ENCODE assay signal across 9 cellular contexts in the genomic region with DNA sequence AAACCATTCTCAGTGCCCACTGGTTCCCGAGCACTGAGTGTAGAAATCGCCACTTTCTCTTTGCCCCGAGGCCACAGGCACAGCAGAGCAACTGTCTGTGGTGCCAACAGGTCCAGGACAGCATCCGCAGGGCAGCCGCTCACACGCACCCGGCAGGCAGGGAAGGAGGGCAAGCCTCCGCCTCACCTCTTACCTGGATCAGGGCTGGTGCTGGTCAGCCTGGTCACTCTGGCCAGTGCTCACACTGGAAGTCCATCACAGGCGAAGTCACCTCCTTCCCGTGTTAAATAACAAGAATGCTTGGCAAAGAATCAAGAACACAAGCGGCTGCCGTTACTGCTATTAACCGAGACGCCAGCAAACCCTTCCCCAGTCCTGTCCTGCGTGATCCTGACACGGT. TPM values are rescaled to one million over a fixed set of nuclear protein-coding genes. Genes with fewer than 3 reads are reported as not detected.
DNase-seq lines count a peak whose midpoint lies in the region; ATAC-seq and TF ChIP-seq lines count a peak whose summit lies in the region.
"Had no signal": no experiment of that assay in that cellular context is flagged by ENCODE, and none has a peak within 500 bp of the region (broad histone marks: within the 10 kb centered on the region; RNA-seq: fewer than 3 reads in every experiment).

No MANE protein-coding gene starts in this region.

- peaks cover 32% of the 10 kb centered on the region for H3K36me3 ChIP-seq in CD4-positive, alpha-beta memory T cell (ENCODE audit: insufficient read depth, low read length)
- H3K36me3 ChIP-seq in MM.1S (replicated peaks; ENCODE audit: insufficient read depth, low read length): peaks cover 12% of the 10 kb centered on the region
- no peaks in the 10 kb centered on the region for H3K36me3 ChIP-seq in uterus

- CTCF ChIA-PET in CD4-positive, alpha-beta memory T cell (lab: Charles Lee; ENCODE audit: partially characterized antibody): no interaction called here

- H3K27me3 ChIP-seq in CD4-positive, alpha-beta memory T cell (ENCODE audit: insufficient read depth, low read length): no peaks in the 10 kb centered on the region
- H3K27me3 ChIP-seq in MM.1S (replicated peaks; ENCODE audit: insufficient read depth, low read length): peaks cover 6% of the 10 kb centered on the region; the same call in 1 of the 2 replicates
- no peaks in the 10 kb centered on the region for H3K27me3 ChIP-seq in uterus

- H3K36me3 Mint-ChIP-seq in CD4-positive, alpha-beta memory T cell: peaks cover 21 to 37% of the 10 kb centered on the region in 2 donors
- H3K36me3 Mint-ChIP-seq in effector memory CD8-positive, alpha-beta T cell (ENCODE audit: insufficient read depth): peaks cover 81% of the 10 kb centered on the region
- peaks cover 22% of the 10 kb centered on the region for H3K36me3 Mint-ChIP-seq in neural crest cell (ENCODE audit: low read depth)

- peaks cover 28% of the 10 kb centered on the region for H3K79me2 ChIP-seq in MM.1S (ENCODE audit: low read length)

- DNase-seq in CD4-positive, alpha-beta memory T cell: peak in 1 of 5 donors; percentile 30
- no peak for DNase-seq in MM.1S
- DNase-seq in effector memory CD8-positive, alpha-beta T cell: no peak
- DNase-seq in neural crest cell (ENCODE audit: low read depth, low spot score): no peak
- no peak for DNase-seq in DMS153 (lab: John Stamatoyannopoulos, UW)
- no peak for DNase-seq in uterus
- DNase-seq in SK-N-DZ (ENCODE audit: low spot score): no peak

- no peaks in the 10 kb centered on the region for H3K9me2 ChIP-seq in MM.1S (replicated peaks; ENCODE audit: insufficient read depth, low read length)

- no peaks in the 10 kb centered on the region for H3K9me3 ChIP-seq in CD4-positive, alpha-beta memory T cell (ENCODE audit: control insufficient read depth in 1 of 2, low read length in 2 of 2)
- H3K9me3 ChIP-seq in MM.1S (replicated peaks; ENCODE audit: insufficient read depth, low read length) (no peaks in the 10 kb centered on the region), uterus (no peaks in the 10 kb centered on the region)

- TF ChIP-seq CTCF in MM.1S (IDR thresholded peaks at IDR 0.05; ENCODE audit: low read length) (no peak), neural crest cell (conservative IDR thresholded peaks at IDR 0.05) (no peak), uterus (IDR thresholded peaks at IDR 0.05) (no peak)

- no peak overlapping the region for H3K9ac ChIP-seq in MM.1S (ENCODE audit: low read length)

- POLR2A ChIA-PET in CD4-positive, alpha-beta memory T cell (lab: Charles Lee; ENCODE audit: partially characterized antibody): interaction anchor here (0.7 to 3.2 kb wide), 5 partner anchors 7 to 242 kb away, joined by 3 to 17 read pairs (median 14); a partner anchor contains a TSS

- H3K27ac Mint-ChIP-seq in CD4-positive, alpha-beta memory T cell: peak overlapping the region in 6 of 7 donors; percentile 88 to 98 (median 94)
- peak overlapping the region; percentile 97 to 98 for H3K27ac Mint-ChIP-seq in effector memory CD8-positive, alpha-beta T cell
- H3K27ac Mint-ChIP-seq in neural crest cell (ENCODE audit: unreplicated experiment): no peak overlapping the region

- H3K27me3 Mint-ChIP-seq in CD4-positive, alpha-beta memory T cell: peaks cover 0 to 4% of the 10 kb centered on the region in 2 donors
- no peaks in the 10 kb centered on the region for H3K27me3 Mint-ChIP-seq in effector memory CD8-positive, alpha-beta T cell
- H3K27me3 Mint-ChIP-seq in neural crest cell (ENCODE audit: low read depth): peaks cover 16% of the 10 kb centered on the region

- H3K9me3 Mint-ChIP-seq in CD4-positive, alpha-beta memory T cell: peaks cover 0 to 7% (median 0%) of the 10 kb centered on the region in 8 donors
- H3K9me3 Mint-ChIP-seq in effector memory CD8-positive, alpha-beta T cell: no peaks in the 10 kb centered on the region
- no peaks in the 10 kb centered on the region for H3K9me3 Mint-ChIP-seq in neural crest cell

- H3K4me3 Mint-ChIP-seq in CD4-positive, alpha-beta memory T cell: peak overlapping the region; percentile 89 to 99 (median 95)
- H3K4me3 Mint-ChIP-seq in effector memory CD8-positive, alpha-beta T cell: peak overlapping the region; percentile 95 to 97
- peak overlapping the region; percentile 98 for H3K4me3 Mint-ChIP-seq in neural crest cell

- peak overlapping the region; percentile 89; the same call in 1 of the 2 replicates for H3K4me2 ChIP-seq in MM.1S (ENCODE audit: low read depth, low read length)

- H2AFZ ChIP-seq in MM.1S (ENCODE audit: low read length): no peak overlapping the region

- no peak for TF ChIP-seq POLR2A in uterus (IDR thresholded peaks at IDR 0.05)

- H4K20me1 ChIP-seq in MM.1S (ENCODE audit: insufficient read depth, low read length): peaks cover 37% of the 10 kb centered on the region

- peaks cover 8 to 42% (median 22%) of the 10 kb centered on the region in 4 donors for H3K4me1 Mint-ChIP-seq in CD4-positive, alpha-beta memory T cell
- peaks cover 14 to 24% of the 10 kb centered on the region in 2 donors for H3K4me1 Mint-ChIP-seq in effector memory CD8-positive, alpha-beta T cell (ENCODE audit: low read depth in 2 of 2)
- H3K4me1 Mint-ChIP-seq in neural crest cell: peaks cover 38% of the 10 kb centered on the region

- peak overlapping the region in 1 of 2 donors; percentile 88 for H3K4me3 ChIP-seq in CD4-positive, alpha-beta memory T cell (ENCODE audit: low read length in 2 of 2)
- H3K4me3 ChIP-seq in MM.1S (ENCODE audit: low read length): 0 out of 2 replicates have a peak overlapping the region, but pooled peaks have one; percentile 80
- H3K4me3 ChIP-seq in uterus: no peak overlapping the region

- peaks cover 38% of the 10 kb centered on the region for H3F3A ChIP-seq in MM.1S (ENCODE audit: insufficient read depth, low read length)

- H3K27ac ChIP-seq in CD4-positive, alpha-beta memory T cell (ENCODE audit: low read depth, low read length): peak overlapping the region; percentile 72
- H3K27ac ChIP-seq in MM.1S (ENCODE audit: low read length) (no peak overlapping the region), uterus (peak overlapping the region in 1 of 2 donors; percentile 10)

- peaks cover 30% of the 10 kb centered on the region for H3K4me1 ChIP-seq in CD4-positive, alpha-beta memory T cell (ENCODE audit: insufficient read depth, low read length)
- H3K4me1 ChIP-seq in MM.1S (ENCODE audit: low read length): peaks cover 17% of the 10 kb centered on the region
- H3K4me1 ChIP-seq in uterus: peaks cover 0 to 13% of the 10 kb centered on the region in 2 donors

- no peak for ATAC-seq in effector memory CD8-positive, alpha-beta T cell (replicated peaks)
- no peak for ATAC-seq in HG02588 (IDR thresholded peaks at IDR 0.05; ENCODE audit: unreplicated experiment)

- intact Hi-C loops in CD4-positive, alpha-beta memory T cell (cut with micrococcal nuclease): loop anchor here (5.0 kb wide), 1 partner anchor 496 kb away; a partner anchor contains a TSS
- intact Hi-C loops in uterus (cut with DNase I; ENCODE audit: low total_unique reads): no loop called here

RNA-seq across cellular contexts. Expression of a gene that starts 13.7 kb away (rescaled TPM):
- total RNA-seq in CD4-positive, alpha-beta memory T cell: not detected
- polyA plus RNA-seq in CD4-positive, alpha-beta memory T cell: not detected
- total RNA-seq in neural crest cell (46.3 and 49.2 TPM in 2 replicates), uterus (10 to 100 TPM in 3 of 4 donors, 1 to 10 TPM in 1; 3.2 to 26.3 (median 21.0) TPM)
- 78.9 and 87.2 TPM in 2 replicates for polyA plus RNA-seq in SK-N-DZ (2014; cell fraction: cytosol; rRNA removed)
- polyA plus RNA-seq in SK-N-DZ (2014; cell fraction: nucleus; rRNA removed): 150 and 195 TPM in 2 replicates

RNA-seq across cellular contexts. Expression of a gene that starts 16.6 kb away (rescaled TPM):
- total RNA-seq in CD4-positive, alpha-beta memory T cell: 1 to 10 TPM in 1 of 2 experiments, under 1 TPM in 1; 0.90 to 1.3 TPM
- polyA plus RNA-seq in CD4-positive, alpha-beta memory T cell: under 1 TPM; 0.22 to 0.50 TPM
- total RNA-seq in neural crest cell (not detected in 2 replicates), uterus (10 to 100 TPM in 3 of 4 donors, under 1 TPM in 1; 0.55 to 81.4 (median 20.4) TPM)
- 0.12 and 0.60 TPM in 2 replicates for polyA plus RNA-seq in SK-N-DZ (2014; cell fraction: cytosol; rRNA removed)
- 0.13 TPM in 1 of 2 replicates, not detected in the other for polyA plus RNA-seq in SK-N-DZ (2014; cell fraction: nucleus; rRNA removed)

RNA-seq across cellular contexts. Expression of a gene that starts 22.2 kb away (rescaled TPM):
- total RNA-seq in CD4-positive, alpha-beta memory T cell: not detected
- polyA plus RNA-seq in CD4-positive, alpha-beta memory T cell: not detected
- total RNA-seq in neural crest cell (not detected in 2 replicates), uterus (100 to 1,000 TPM in 2 of 4 donors, 10 to 100 TPM in 1, 1 to 10 TPM in 1; 1.2 to 164 (median 89.7) TPM)
- not detected in 2 replicates for polyA plus RNA-seq in SK-N-DZ (2014; cell fraction: cytosol; rRNA removed)
- polyA plus RNA-seq in SK-N-DZ (2014; cell fraction: nucleus; rRNA removed): not detected in 2 replicates

RNA-seq across cellular contexts. Expression of a gene that starts 31.9 kb away (rescaled TPM):
- total RNA-seq in CD4-positive, alpha-beta memory T cell: not detected
- under 1 TPM in 1 of 2 donors, not detected in 1; 0.62 TPM for polyA plus RNA-seq in CD4-positive, alpha-beta memory T cell
- total RNA-seq in neural crest cell (not detected in 2 replicates), uterus (under 1 TPM in 1 of 4 donors, not detected in 3; 0.27 TPM)
- polyA plus RNA-seq in SK-N-DZ (2014; cell fraction: cytosol; rRNA removed): not detected in 2 replicates
- not detected in 2 replicates for polyA plus RNA-seq in SK-N-DZ (2014; cell fraction: nucleus; rRNA removed)
- polyA plus RNA-seq: small intestine had no signal

RNA-seq across cellular contexts. Expression of a gene that starts 38.2 kb away (rescaled TPM):
- not detected for total RNA-seq in CD4-positive, alpha-beta memory T cell
- not detected for polyA plus RNA-seq in CD4-positive, alpha-beta memory T cell
- not detected in 2 replicates for total RNA-seq in neural crest cell
- total RNA-seq in uterus: not detected
- polyA plus RNA-seq in SK-N-DZ (2014; cell fraction: cytosol; rRNA removed): not detected in 2 replicates
- not detected in 2 replicates for polyA plus RNA-seq in SK-N-DZ (2014; cell fraction: nucleus; rRNA removed)
